Comparison of ENCODE assay signal across 18 cellular contexts in genomic region chr5:158599132-158599531, GRCh38.
DNase-seq lines count a peak whose midpoint lies in the region; ATAC-seq and TF ChIP-seq lines count a peak whose summit lies in the region.
"Had no signal": no experiment of that assay in that cellular context is flagged by ENCODE, and none has a peak within 500 bp of the region (broad histone marks: within the 10 kb centered on the region; RNA-seq: fewer than 3 reads in every experiment).

No MANE protein-coding gene starts in this region.

- no peak overlapping the region for H3K27ac Mint-ChIP-seq in glutamatergic neuron (ENCODE audit: unreplicated experiment)
- H3K27ac Mint-ChIP-seq: CD4-positive, alpha-beta T cell; immature natural killer cell; T-cell; WTC11 had no signal

- no peak overlapping the region for H3K4me3 Mint-ChIP-seq in glutamatergic neuron (ENCODE audit: unreplicated experiment)
- H3K4me3 Mint-ChIP-seq: CD4-positive, alpha-beta T cell; immature natural killer cell; T-cell; WTC11 had no signal

- TF ChIP-seq CTCF in fibroblast of the aortic adventitia (IDR thresholded peaks at IDR 0.05; ENCODE audit: insufficient read depth, low read length) (no peak), psoas muscle (IDR thresholded peaks at IDR 0.05) (no peak), glutamatergic neuron (IDR thresholded peaks at IDR 0.05; ENCODE audit: partially characterized antibody, unreplicated experiment) (no peak)

- no peaks in the 10 kb centered on the region for H3K36me3 ChIP-seq in SJCRH30
- H3K36me3 ChIP-seq in psoas muscle (ENCODE audit: insufficient read depth in 1 of 2, low read depth in 1 of 2) = no peaks in the 10 kb centered on the region
- H3K36me3 ChIP-seq: Peyer's patch had no signal

- H3K27me3 ChIP-seq in SJCRH30 (no peaks in the 10 kb centered on the region), psoas muscle (ENCODE audit: insufficient read depth in 3 of 3, low read length in 2 of 3) (no peaks in the 10 kb centered on the region)
- H3K27me3 ChIP-seq: foreskin keratinocyte, Peyer's patch had no signal

- no peak for ATAC-seq in psoas muscle
- no peak for ATAC-seq in HG02759 (IDR thresholded peaks at IDR 0.05; ENCODE audit: unreplicated experiment)
- no peak for ATAC-seq in GM18870 (IDR thresholded peaks at IDR 0.05; ENCODE audit: unreplicated experiment)
- ATAC-seq: foreskin keratinocyte, T-cell, WTC11 had no signal

- H3K9me3 ChIP-seq in SJCRH30 (replicated peaks) (peaks cover 8% of the 10 kb centered on the region), psoas muscle (no peaks in the 10 kb centered on the region)
- H3K9me3 ChIP-seq: Peyer's patch had no signal

- peak; percentile 41 for DNase-seq in GM03348 (ENCODE audit: low spot score)
- peak; percentile 83 to 94 for DNase-seq in SJCRH30
- DNase-seq in fibroblast of the aortic adventitia (ENCODE audit: low read depth) = peak; percentile 35
- DNase-seq in psoas muscle = peak in 1 of 2 donors; percentile 40
- no peak for DNase-seq in glutamatergic neuron
- DNase-seq: activated effector memory CD4-positive, alpha-beta T cell treated with Interleukin-2 at 50 U/mL for 16 hours; aorta; CD4-positive, alpha-beta T cell; dorsolateral prefrontal cortex; foreskin keratinocyte; immature natural killer cell; NCI-H774; Peyer's patch; stimulated activated CD4-positive, alpha-beta T cell treated with anti-CD3 and anti-CD28 coated beads, Interleukin-15, amount 100 ng/mL, for 24 hours; T-cell had no signal

- no peaks in the 10 kb centered on the region for H3K36me3 Mint-ChIP-seq in glutamatergic neuron (ENCODE audit: unreplicated experiment)
- H3K36me3 Mint-ChIP-seq: immature natural killer cell, T-cell, WTC11 had no signal

- no peak overlapping the region for H3K4me3 ChIP-seq in SJCRH30
- no peak overlapping the region for H3K4me3 ChIP-seq in fibroblast of the aortic adventitia (ENCODE audit: low read depth, low read length)
- H3K4me3 ChIP-seq in psoas muscle = no peak overlapping the region
- H3K4me3 ChIP-seq: dorsolateral prefrontal cortex, Peyer's patch had no signal

- no peaks in the 10 kb centered on the region for H3K9me3 Mint-ChIP-seq in glutamatergic neuron (ENCODE audit: unreplicated experiment)
- H3K9me3 Mint-ChIP-seq: CD4-positive, alpha-beta T cell had no signal

- H3K4me1 Mint-ChIP-seq in glutamatergic neuron (ENCODE audit: low read depth, unreplicated experiment) = peaks cover 3% of the 10 kb centered on the region
- H3K4me1 Mint-ChIP-seq: immature natural killer cell, T-cell, WTC11 had no signal

- H3K27ac ChIP-seq in SJCRH30 (peak overlapping the region; percentile 96), psoas muscle (peak overlapping the region; percentile 41)
- H3K27ac ChIP-seq: foreskin keratinocyte, Peyer's patch had no signal

- intact Hi-C loops in psoas muscle (cut with DNase I) = no loop called here

- 15 to 30% (median 25%) methylated on average over 2 of the region's 2 CpGs for WGBS in psoas muscle, 3 donors

- H3K4me1 ChIP-seq in SJCRH30 = peaks cover 46% of the 10 kb centered on the region
- H3K4me1 ChIP-seq in psoas muscle = no peaks in the 10 kb centered on the region
- H3K4me1 ChIP-seq: foreskin keratinocyte, Peyer's patch had no signal

- H3K27me3 Mint-ChIP-seq in glutamatergic neuron (ENCODE audit: unreplicated experiment) = no peaks in the 10 kb centered on the region
- H3K27me3 Mint-ChIP-seq: CD4-positive, alpha-beta T cell; T-cell had no signal
